Comparison of ENCODE assay signal across 2 cellular contexts in genomic region chr2:58266211-58266610, GRCh38.
TF ChIP-seq lines count a peak whose summit lies in the region.

No MANE protein-coding gene starts in this region.

TF ChIP-seq in A549, 52 proteins besides CTCF, POLR2A, EP300 and RAD21 (continued from another document):
- TF ChIP-seq HMGXB4 (CRISPR knock-in tag; IDR thresholded peaks at IDR 0.05; ENCODE audit: borderline replicate concordance): no peak
- TF ChIP-seq EHF (CRISPR knock-in tag; IDR thresholded peaks at IDR 0.05): no peak
- no peak for TF ChIP-seq HDAC2 (IDR thresholded peaks at IDR 0.05)
- no peak for TF ChIP-seq ZC3H11A (IDR thresholded peaks at IDR 0.05)
- TF ChIP-seq MAZ (IDR thresholded peaks at IDR 0.05; ENCODE audit: borderline replicate concordance, low read depth, low read length): no peak
- TF ChIP-seq EHMT2 (IDR thresholded peaks at IDR 0.05; ENCODE audit: low read depth): no peak
- TF ChIP-seq E2F6 (IDR thresholded peaks at IDR 0.05; ENCODE audit: borderline replicate concordance, low read depth): no peak
- no peak for TF ChIP-seq NPAS2 (CRISPR knock-in tag; IDR thresholded peaks at IDR 0.05; ENCODE audit: borderline replicate concordance)
- TF ChIP-seq REST (IDR thresholded peaks at IDR 0.05): no peak
- no peak for TF ChIP-seq ZFP36 (IDR thresholded peaks at IDR 0.05; ENCODE audit: borderline replicate concordance, partially characterized antibody)
- no peak for TF ChIP-seq FOSB (CRISPR knock-in tag; IDR thresholded peaks at IDR 0.05)
- TF ChIP-seq BCL3 (IDR thresholded peaks at IDR 0.05): no peak
- no peak for TF ChIP-seq HEYL (CRISPR knock-in tag; IDR thresholded peaks at IDR 0.05)
- no peak for TF ChIP-seq ZSCAN20 (CRISPR knock-in tag; IDR thresholded peaks at IDR 0.05)

TF ChIP-seq in GM23338, 12 proteins besides CTCF, POLR2A, EP300 and RAD21 (continued from another document):
- no peak for TF ChIP-seq EZH2 (IDR thresholded peaks at IDR 0.05; ENCODE audit: low read depth, unreplicated experiment)
- no peak for TF ChIP-seq ZNF462 (CRISPR knock-in tag; IDR thresholded peaks at IDR 0.05)
- no peak for TF ChIP-seq JUNB (IDR thresholded peaks at IDR 0.05; ENCODE audit: unreplicated experiment)
